8 cellular contexts compared by ENCODE assay signal in genomic region chr3:153026026-153026425, GRCh38.
DNase-seq lines count a peak whose midpoint lies in the region; ATAC-seq and TF ChIP-seq lines count a peak whose summit lies in the region.

No MANE protein-coding gene starts in this region.

- in situ Hi-C loops in ACHN (cut with HindIII; ENCODE audit: low pct_ligation_motif_present, low pct_unique_long_range_greater_than_20kb, low sequenced_read_pairs) (no loop called here), GM13977 (cut with MboI; ENCODE audit: low pct_unique_long_range_greater_than_20kb, low sequenced_read_pairs, unreplicated experiment) (loop anchor here (10.0 to 25.0 kb wide), 2 partner anchors 561 to 739 kb away; no protein-coding TSS in a partner anchor)

- DNase-seq in ACHN (peak; percentile 39), GM13977 (ENCODE audit: low spot score) (peak; percentile 24), NCI-H2081 (lab: John Stamatoyannopoulos, UW) (peak; percentile 39 to 42), middle frontal gyrus (ENCODE audit: extremely low spot score, low spot score) (peak; percentile 31), cerebellar nuclear complex (lab: John Stamatoyannopoulos, UW) (no peak), GM19240 (ENCODE audit: insufficient read length, low spot score) (no peak)
- peak; percentile 13 for DNase-seq in central memory CD4-positive, alpha-beta T cell

- peak; percentile 64 for TF ChIP-seq CTCF in GM13977 (IDR thresholded peaks at IDR 0.05; ENCODE audit: extremely low read depth, insufficient read depth, missing control alignments)

- ATAC-seq in GM21528 (IDR thresholded peaks at IDR 0.05; ENCODE audit: low FRiP score, unreplicated experiment) = no peak

Comparison
In these comparisons a context has a peak if more than half of its experiments do, and no peak if none do; other contexts are left out.
1. DNase-seq: peak in ACHN (single experiment), GM13977 (single experiment), NCI-H2081 (2 of 2), central memory CD4-positive, alpha-beta T cell (single experiment) and middle frontal gyrus (single experiment); none in cerebellar nuclear complex (0 of 2) and GM19240 (single experiment).